Comparison of ENCODE assay signal across 14 cellular contexts in the genomic region with DNA sequence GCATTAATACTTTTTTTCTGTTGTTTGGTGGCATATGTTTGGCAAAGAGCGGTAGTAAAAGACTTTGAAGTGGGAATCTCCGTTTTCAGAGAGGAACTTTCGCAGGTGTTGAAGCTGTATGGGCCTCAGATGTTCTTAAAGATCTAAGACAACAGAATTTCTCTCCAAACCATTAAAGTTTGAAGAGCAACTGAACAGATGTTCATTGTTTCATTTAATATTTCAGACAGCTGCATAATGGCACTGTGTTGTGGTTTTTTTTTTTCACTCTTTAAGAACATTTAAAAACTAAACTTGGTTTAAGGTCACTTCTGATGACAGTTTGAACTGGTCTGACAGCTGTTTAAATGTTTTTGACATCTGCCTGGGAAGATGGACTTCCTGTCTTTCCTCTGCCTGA.
"Had no signal": no experiment of that assay in that cellular context is flagged by ENCODE, and none has a peak within 500 bp of the region (broad histone marks: within the 10 kb centered on the region; RNA-seq: fewer than 3 reads in every experiment).

No MANE protein-coding gene starts in this region.

- H3K9me3 Mint-ChIP-seq: activated CD8-positive, alpha-beta T cell treated with anti-CD3 and anti-CD28 coated beads for 36 hours; mesothelial cell of epicardium had no signal

- ATAC-seq: activated CD8-positive, alpha-beta T cell treated with anti-CD3 and anti-CD28 coated beads for 36 hours; activated T-cell treated with anti-CD3 and anti-CD28 coated beads, Interleukin-2, amount 50 U/mL, for 4 hours; gastrocnemius medialis; sciatic nerve; stimulated activated memory B cell treated with anti-CD40 and anti-IgM and Interleukin-4, amounts not matched to agents 10 μg/mL and 1 μg/mL and 100 μg/mL, for 72 hours had no signal

- DNase-seq: activated B cell treated with CpG ODN at 0.5 μM for 24 hours; activated CD4-positive, alpha-beta T cell treated with anti-CD3 and anti-CD28 coated beads for 48 hours; activated CD8-positive, alpha-beta T cell treated with anti-CD3 and anti-CD28 coated beads for 36 hours; activated effector memory CD4-positive, alpha-beta T cell treated with Interleukin-2 at 50 U/mL for 16 hours; activated naive CD4-positive, alpha-beta T cell treated with anti-CD3 and anti-CD28 coated beads, Interleukin-2, amount 50 U/mL, for 16 hours; activated T-cell treated with anti-CD3 and anti-CD28 coated beads, Interleukin-2, amount 50 U/mL, for 4 hours; adrenal gland; gastrocnemius medialis; stimulated activated CD4-positive, alpha-beta T cell treated with anti-CD3 and anti-CD28 coated beads, Interleukin-12 subunit alpha, Interleukin-12 subunit beta, amount 100 ng/mL, for 4 hours; stimulated activated CD4-positive, alpha-beta T cell treated with anti-CD3 and anti-CD28 coated beads, Interleukin-2, amount 100 ng/mL, for 24 hours had no signal

- H3K4me3 ChIP-seq: adrenal gland, gastrocnemius medialis, lung had no signal

- H3K4me1 ChIP-seq: adrenal gland, gastrocnemius medialis had no signal

- H3K4me3 Mint-ChIP-seq: activated B cell treated with CpG ODN at 0.5 μM for 24 hours; activated CD8-positive, alpha-beta T cell treated with anti-CD3 and anti-CD28 coated beads for 36 hours; activated T-cell treated with anti-CD3 and anti-CD28 coated beads, Interleukin-2, amount 50 U/mL, for 4 hours; mesothelial cell of epicardium; stimulated activated memory B cell treated with anti-CD40 and anti-IgM and Interleukin-4, amounts not matched to agents 10 μg/mL and 1 μg/mL and 100 μg/mL, for 72 hours had no signal

- H3K27ac Mint-ChIP-seq: activated B cell treated with CpG ODN at 0.5 μM for 24 hours; activated CD8-positive, alpha-beta T cell treated with anti-CD3 and anti-CD28 coated beads for 36 hours; mesothelial cell of epicardium; stimulated activated memory B cell treated with anti-CD40 and anti-IgM and Interleukin-4, amounts not matched to agents 10 μg/mL and 1 μg/mL and 100 μg/mL, for 72 hours had no signal

- H3K36me3 Mint-ChIP-seq: mesothelial cell of epicardium; stimulated activated memory B cell treated with anti-CD40 and anti-IgM and Interleukin-4, amounts not matched to agents 10 μg/mL and 1 μg/mL and 100 μg/mL, for 72 hours had no signal

- H3K27ac ChIP-seq: adrenal gland, gastrocnemius medialis had no signal

- H3K27me3 ChIP-seq: adrenal gland, gastrocnemius medialis had no signal

- H3K9me3 ChIP-seq: gastrocnemius medialis had no signal

- H3K27me3 Mint-ChIP-seq: activated B cell treated with CpG ODN at 0.5 μM for 24 hours; activated CD8-positive, alpha-beta T cell treated with anti-CD3 and anti-CD28 coated beads for 36 hours; stimulated activated memory B cell treated with anti-CD40 and anti-IgM and Interleukin-4, amounts not matched to agents 10 μg/mL and 1 μg/mL and 100 μg/mL, for 72 hours had no signal

- H3K36me3 ChIP-seq: adrenal gland, gastrocnemius medialis had no signal

- H3K4me1 Mint-ChIP-seq: activated B cell treated with CpG ODN at 0.5 μM for 24 hours; stimulated activated memory B cell treated with anti-CD40 and anti-IgM and Interleukin-4, amounts not matched to agents 10 μg/mL and 1 μg/mL and 100 μg/mL, for 72 hours had no signal
